In genomic region chr6:43081043-43081442, GRCh38 we compare ENCODE assay signal across 19 cellular contexts. TPM values are rescaled to one million over a fixed set of nuclear protein-coding genes. Genes with fewer than 3 reads are reported as not detected.
DNase-seq lines count a peak whose midpoint lies in the region; ATAC-seq and TF ChIP-seq lines count a peak whose summit lies in the region.
"Had no signal": no experiment of that assay in that cellular context is flagged by ENCODE, and none has a peak within 500 bp of the region (broad histone marks: within the 10 kb centered on the region; RNA-seq: fewer than 3 reads in every experiment).

No MANE protein-coding gene starts in this region.

- H3K27ac Mint-ChIP-seq in chondrocyte (ENCODE audit: unreplicated experiment) (peak overlapping the region; percentile 60), nephron progenitor cell (peak overlapping the region; percentile 85)
- H3K27ac Mint-ChIP-seq: B cell had no signal

- H3K27me3 ChIP-seq in BLaER1, result no peaks in the 10 kb centered on the region

- ATAC-seq in mucosa of descending colon (no peak), GM18867 (IDR thresholded peaks at IDR 0.05; ENCODE audit: unreplicated experiment) (no peak)

- 0 out of 2 replicates have a peak, but pooled peaks cover 5% of the 10 kb centered on the region for H3K36me3 ChIP-seq in BLaER1
- H3K36me3 ChIP-seq in mucosa of descending colon (ENCODE audit: low read depth), result no peaks in the 10 kb centered on the region
- H3K36me3 ChIP-seq: HAP-1 had no signal

- H3K4me3 ChIP-seq in BLaER1 (no peak overlapping the region), mucosa of descending colon (no peak overlapping the region)
- H3K4me3 ChIP-seq: GM23248, HAP-1, SK-N-MC had no signal

- H3K4me1 ChIP-seq in BLaER1 (peaks cover 63% of the 10 kb centered on the region), mucosa of descending colon (ENCODE audit: low read depth) (peaks cover 5% of the 10 kb centered on the region)

- no peaks in the 10 kb centered on the region for H3K9me3 Mint-ChIP-seq in chondrocyte (ENCODE audit: low read depth)
- H3K9me3 Mint-ChIP-seq in nephron progenitor cell, result no peaks in the 10 kb centered on the region

- no peak overlapping the region for H3K4me3 Mint-ChIP-seq in chondrocyte (ENCODE audit: unreplicated experiment)
- H3K4me3 Mint-ChIP-seq in nephron progenitor cell, result no peak overlapping the region
- H3K4me3 Mint-ChIP-seq: B cell; CD4-positive, CD25-positive, alpha-beta regulatory T cell had no signal

- peaks cover 87% of the 10 kb centered on the region for H4K20me1 ChIP-seq in BLaER1

- H3K27me3 Mint-ChIP-seq in chondrocyte (ENCODE audit: low read depth) (no peaks in the 10 kb centered on the region), nephron progenitor cell (ENCODE audit: low read depth, poor library complexity) (no peaks in the 10 kb centered on the region)

- DNase-seq in chondrocyte (ENCODE audit: low spot score) (no peak), nephron progenitor cell (no peak), mucosa of descending colon (no peak)
- DNase-seq in activated T-cell treated with anti-CD3 and anti-CD28 coated beads, Interleukin-2, amount 50 U/mL, for 1 hour, result no peak
- DNase-seq: 8988T; Caco-2; CD4-positive, CD25-positive, alpha-beta regulatory T cell; DMS153; GM23248; NCI-H1694 treated with DMSO at 0.1 percent for 48 hours; NCI-H2227 treated with DMSO at 0.1 percent for 48 hours; NCI-H510A treated with DMSO at 0.1 percent for 48 hours; NCI-H774; SHP77 had no signal

- H3K4me2 ChIP-seq in BLaER1, result 0 out of 2 replicates have a peak overlapping the region, but pooled peaks have one; percentile 14

- H3K9me3 ChIP-seq in BLaER1 (no peaks in the 10 kb centered on the region), mucosa of descending colon (no peaks in the 10 kb centered on the region)
- H3K9me3 ChIP-seq: Caco-2, HAP-1 had no signal

- TF ChIP-seq CTCF in chondrocyte (IDR thresholded peaks at IDR 0.05) (no peak), nephron progenitor cell (IDR thresholded peaks at IDR 0.05) (no peak), mucosa of descending colon (IDR thresholded peaks at IDR 0.05) (no peak)

- no peak overlapping the region for H3K27ac ChIP-seq in BLaER1
- H3K27ac ChIP-seq: SK-N-MC had no signal

- H3K36me3 Mint-ChIP-seq in chondrocyte (ENCODE audit: low read depth), result peaks cover 2% of the 10 kb centered on the region
- H3K36me3 Mint-ChIP-seq in nephron progenitor cell (ENCODE audit: low read depth), result peaks cover 11% of the 10 kb centered on the region
- H3K36me3 Mint-ChIP-seq: CD4-positive, CD25-positive, alpha-beta regulatory T cell had no signal

- H3K4me1 Mint-ChIP-seq in chondrocyte (ENCODE audit: low read depth) (peaks cover 49% of the 10 kb centered on the region), nephron progenitor cell (peaks cover 66% of the 10 kb centered on the region)

- H3K9ac ChIP-seq in BLaER1, result no peak overlapping the region
- H3K9ac ChIP-seq: GM23248 had no signal

- intact Hi-C loops in mucosa of descending colon (cut with DNase I, micrococcal nuclease), result no loop called here

RNA-seq across cellular contexts. Expression of gene PTK7, which starts 4.9 kb away (rescaled TPM):
- total RNA-seq in chondrocyte, result 282 to 293 TPM (median 288 TPM) in 3 replicates
- 10 to 100 TPM in 1 of 3 donors, 1 to 10 TPM in 2; 8.3 to 12.9 (median 9.4) TPM for total RNA-seq in mucosa of descending colon
- total RNA-seq: B cell had no signal

RNA-seq across cellular contexts. Expression of gene KLC4, which starts 21.6 kb away (rescaled TPM):
- total RNA-seq in chondrocyte, result 30.0 to 37.0 TPM (median 32.3 TPM) in 3 replicates
- total RNA-seq in mucosa of descending colon, result 100 to 1,000 TPM in 1 of 3 donors, 10 to 100 TPM in 2; 69.1 to 144 (median 99.1) TPM

RNA-seq across cellular contexts. Expression of gene MRPL2, which starts 21.8 kb away (rescaled TPM):
- total RNA-seq in chondrocyte, result 42.6 to 46.6 TPM (median 42.9 TPM) in 3 replicates
- 10 to 100 TPM; 58.7 to 82.8 (median 75.2) TPM for total RNA-seq in mucosa of descending colon

RNA-seq across cellular contexts. Expression of gene CUL7, which starts 27.4 kb away (rescaled TPM):
- total RNA-seq in chondrocyte (53.6 to 64.8 TPM (median 54.3 TPM) in 3 replicates), mucosa of descending colon (10 to 100 TPM; 15.1 to 16.2 (median 15.3) TPM)

RNA-seq across cellular contexts. Expression of gene RRP36, which starts 59.6 kb away (rescaled TPM):
- 58.6 to 75.2 TPM (median 63.2 TPM) in 3 replicates for total RNA-seq in chondrocyte
- total RNA-seq in mucosa of descending colon, result 10 to 100 TPM; 31.4 to 40.0 (median 37.1) TPM

Comparison
In these comparisons a context has a peak if more than half of its experiments do, and no peak if none do; other contexts are left out.
1. RNA of gene PTK7, which starts 4.9 kb away (total RNA-seq): 282 to 293 TPM in chondrocyte; 8.3 to 12.9 TPM in mucosa of descending colon; every median in the first group is over 10 times any median in the second.